9 cellular contexts compared by ENCODE assay signal in genomic region chr3:45210308-45211038, GRCh38. TPM values are rescaled to one million over a fixed set of nuclear protein-coding genes. Genes with fewer than 3 reads are reported as not detected.
A peak's percentile ranks its signal among the peaks of the same experiment; 100 is the strongest.
DNase-seq lines count a peak whose midpoint lies in the region; ATAC-seq and TF ChIP-seq lines count a peak whose summit lies in the region.
"Had no signal": no experiment of that assay in that cellular context is flagged by ENCODE, and none has a peak within 500 bp of the region (broad histone marks: within the 10 kb centered on the region; RNA-seq: fewer than 3 reads in every experiment).

No MANE protein-coding gene starts in this region.

- no peak overlapping the region for H3K27ac ChIP-seq in left ventricle myocardium inferior (replicated peaks)
- H3K27ac ChIP-seq in gastrocnemius medialis, result no peak overlapping the region

- H3K27ac Mint-ChIP-seq in T-cell, result peak overlapping the region in 1 of 2 donors; percentile 3
- no peak overlapping the region for H3K27ac Mint-ChIP-seq in activated naive CD8-positive, alpha-beta T cell treated with anti-CD3 and anti-CD28 coated beads, Interleukin-2, amount 50 U/mL, for 24 hours
- H3K27ac Mint-ChIP-seq: IgD-negative memory B cell had no signal

- H3K4me3 ChIP-seq in left ventricle myocardium inferior (no peak overlapping the region), gastrocnemius medialis (no peak overlapping the region)

- H3K27me3 Mint-ChIP-seq in T-cell, result peaks cover 0 to 16% of the 10 kb centered on the region in 2 donors
- H3K27me3 Mint-ChIP-seq in activated naive CD8-positive, alpha-beta T cell treated with anti-CD3 and anti-CD28 coated beads, Interleukin-2, amount 50 U/mL, for 24 hours, result peaks cover 25% of the 10 kb centered on the region

- no peaks in the 10 kb centered on the region for H3K9me3 Mint-ChIP-seq in T-cell
- no peaks in the 10 kb centered on the region for H3K9me3 Mint-ChIP-seq in activated naive CD8-positive, alpha-beta T cell treated with anti-CD3 and anti-CD28 coated beads, Interleukin-2, amount 50 U/mL, for 24 hours
- H3K9me3 Mint-ChIP-seq: IgD-negative memory B cell had no signal

- no peaks in the 10 kb centered on the region for H3K9me3 ChIP-seq in left ventricle myocardium inferior (replicated peaks)
- no peaks in the 10 kb centered on the region for H3K9me3 ChIP-seq in gastrocnemius medialis

- ATAC-seq in T-cell (replicated peaks in 1 of 4) (peak; percentile 90 to 99 (median 92)), gastrocnemius medialis (peak; percentile 94), GM19035 (IDR thresholded peaks at IDR 0.05; ENCODE audit: unreplicated experiment) (no peak)
- peak; percentile 80 for ATAC-seq in activated naive CD8-positive, alpha-beta T cell treated with anti-CD3 and anti-CD28 coated beads, Interleukin-2, amount 50 U/mL, for 24 hours

- in situ Hi-C loops in gastrocnemius medialis (cut with MboI; ENCODE audit: low sequenced_read_pairs in 4 of 4), result loop anchor here (5.0 to 25.0 kb wide), 4 partner anchors 168 to 452 kb away; no protein-coding TSS in a partner anchor

- H3K27me3 ChIP-seq in left ventricle myocardium inferior (ENCODE audit: low read depth), result peaks cover 26% of the 10 kb centered on the region
- H3K27me3 ChIP-seq in gastrocnemius medialis, result no peaks in the 10 kb centered on the region

- CTCF ChIA-PET in T-cell (lab: Charles Lee), result interaction anchor here (0.6 to 6.3 kb wide), 18 partner anchors 12 to 970 kb away, joined by 3 to 119 read pairs (median 4); no protein-coding TSS in a partner anchor

- H3K4me1 Mint-ChIP-seq in T-cell, result peaks cover 16 to 20% (median 16%) of the 10 kb centered on the region in 3 donors
- H3K4me1 Mint-ChIP-seq in activated naive CD8-positive, alpha-beta T cell treated with anti-CD3 and anti-CD28 coated beads, Interleukin-2, amount 50 U/mL, for 24 hours, result peaks cover 20% of the 10 kb centered on the region
- H3K4me1 Mint-ChIP-seq: IgD-negative memory B cell had no signal

- H3K36me3 Mint-ChIP-seq in T-cell, result no peaks in the 10 kb centered on the region
- H3K36me3 Mint-ChIP-seq in activated naive CD8-positive, alpha-beta T cell treated with anti-CD3 and anti-CD28 coated beads, Interleukin-2, amount 50 U/mL, for 24 hours (ENCODE audit: low read depth), result no peaks in the 10 kb centered on the region
- H3K36me3 Mint-ChIP-seq: IgD-negative memory B cell had no signal

- intact Hi-C loops in left ventricle myocardium inferior (cut with micrococcal nuclease) (loop anchor here (2.0 kb wide), 1 partner anchor 170 kb away; no protein-coding TSS in a partner anchor), gastrocnemius medialis (cut with DNase I; ENCODE audit: low total_unique reads) (loop anchor here (1.0 to 5.0 kb wide), 2 partner anchors 153 to 173 kb away; no protein-coding TSS in a partner anchor)

- H3K36me3 ChIP-seq in left ventricle myocardium inferior (no peaks in the 10 kb centered on the region), gastrocnemius medialis (no peaks in the 10 kb centered on the region)

- POLR2A ChIA-PET in T-cell (lab: Charles Lee), result interaction anchor here in 1 of 2 donors (0.6 kb wide), 1 partner anchor 1341 kb away, joined by 3 read pairs; no protein-coding TSS in a partner anchor

- H3K4me3 Mint-ChIP-seq in T-cell, result peak overlapping the region in 1 of 3 donors; percentile 21
- H3K4me3 Mint-ChIP-seq in activated naive CD8-positive, alpha-beta T cell treated with anti-CD3 and anti-CD28 coated beads, Interleukin-2, amount 50 U/mL, for 24 hours, result no peak overlapping the region
- H3K4me3 Mint-ChIP-seq: IgD-negative memory B cell had no signal

- DNase-seq in COR-L47 (lab: John Stamatoyannopoulos, UW) (peak; percentile 21), HuH-7.5 (ENCODE audit: low spot score) (peak; percentile 72), T-cell (peak; percentile 53 to 86 (median 75)), left ventricle myocardium inferior (peak; percentile 82), gastrocnemius medialis (peak; percentile 74 to 80), cerebellum (ENCODE audit: low spot score) (no peak)
- peak; percentile 82 for DNase-seq in activated naive CD8-positive, alpha-beta T cell treated with anti-CD3 and anti-CD28 coated beads, Interleukin-2, amount 50 U/mL, for 24 hours

- no peak for TF ChIP-seq POLR2A in gastrocnemius medialis (IDR thresholded peaks at IDR 0.05)

- TF ChIP-seq CTCF in left ventricle myocardium inferior (IDR thresholded peaks at IDR 0.05; ENCODE audit: borderline replicate concordance) (peak; percentile 77), gastrocnemius medialis (IDR thresholded peaks at IDR 0.05 in 4 of 5, conservative IDR thresholded peaks at IDR 0.05 in 1 of 5) (peak; percentile 87 to 94 (median 88))

- H3K4me1 ChIP-seq in left ventricle myocardium inferior (peaks cover 9% of the 10 kb centered on the region), gastrocnemius medialis (peaks cover 7 to 8% of the 10 kb centered on the region in 2 donors)

RNA-seq across cellular contexts. Expression of gene TMEM158, which starts 15.6 kb away (rescaled TPM):
- total RNA-seq in T-cell, result under 1 TPM; 0.13 to 0.26 (median 0.16) TPM
- total RNA-seq in left ventricle myocardium inferior, result 0.60 TPM
- total RNA-seq in gastrocnemius medialis, result 1 to 10 TPM in 2 of 4 donors, under 1 TPM in 2; 0.31 to 3.8 (median 1.1) TPM
- total RNA-seq in cerebellum, result 5.2 TPM
